9 cellular contexts compared by ENCODE assay signal in genomic region chr3:106184540-106185457, GRCh38.
DNase-seq lines count a peak whose midpoint lies in the region; ATAC-seq lines count a peak whose summit lies in the region.
"Had no signal": no experiment of that assay in that cellular context is flagged by ENCODE, and none has a peak within 500 bp of the region (broad histone marks: within the 10 kb centered on the region; RNA-seq: fewer than 3 reads in every experiment).

No MANE protein-coding gene starts in this region.

- peaks cover 21% of the 10 kb centered on the region for H3K4me1 Mint-ChIP-seq in central memory CD8-positive, alpha-beta T cell

- DNase-seq in central memory CD8-positive, alpha-beta T cell (ENCODE audit: low spot score in 2 of 2) = no peak
- DNase-seq in NCI-H187 treated with DMSO at 0.1 percent for 48 hours (lab: John Stamatoyannopoulos, UW) (no peak), CD1c-positive myeloid dendritic cell (ENCODE audit: extremely low spot score) (no peak), NCI-H524 treated with DMSO at 0.1 percent for 48 hours (lab: John Stamatoyannopoulos, UW) (no peak), KBM-7 (no peak)
- DNase-seq: left cardiac atrium had no signal

- peak overlapping the region; percentile 41 for H3K27ac Mint-ChIP-seq in central memory CD8-positive, alpha-beta T cell (ENCODE audit: low read depth)

- no peaks in the 10 kb centered on the region for H3K27me3 Mint-ChIP-seq in central memory CD8-positive, alpha-beta T cell

- H3K9me3 Mint-ChIP-seq in central memory CD8-positive, alpha-beta T cell = no peaks in the 10 kb centered on the region

- no peaks in the 10 kb centered on the region for H3K36me3 Mint-ChIP-seq in central memory CD8-positive, alpha-beta T cell (ENCODE audit: insufficient read depth)

- peak overlapping the region; percentile 6 for H3K4me3 Mint-ChIP-seq in central memory CD8-positive, alpha-beta T cell

- in situ Hi-C loops in KBM-7 (cut with MboI; ENCODE audit: low pct_unique_long_range_greater_than_20kb, low sequenced_read_pairs) = no loop called here

- ATAC-seq in GM18858 (IDR thresholded peaks at IDR 0.05; ENCODE audit: unreplicated experiment) (peak; percentile 91), GM21526 (IDR thresholded peaks at IDR 0.05; ENCODE audit: low FRiP score, unreplicated experiment) (peak; percentile 93), HG03196 (IDR thresholded peaks at IDR 0.05; ENCODE audit: unreplicated experiment) (peak; percentile 91)
- peak; percentile 84 for ATAC-seq in central memory CD8-positive, alpha-beta T cell (replicated peaks; ENCODE audit: extremely low read depth, poor library complexity, severe bottlenecking)
